ENCODE assay signal across 1 cellular context in the genomic region with DNA sequence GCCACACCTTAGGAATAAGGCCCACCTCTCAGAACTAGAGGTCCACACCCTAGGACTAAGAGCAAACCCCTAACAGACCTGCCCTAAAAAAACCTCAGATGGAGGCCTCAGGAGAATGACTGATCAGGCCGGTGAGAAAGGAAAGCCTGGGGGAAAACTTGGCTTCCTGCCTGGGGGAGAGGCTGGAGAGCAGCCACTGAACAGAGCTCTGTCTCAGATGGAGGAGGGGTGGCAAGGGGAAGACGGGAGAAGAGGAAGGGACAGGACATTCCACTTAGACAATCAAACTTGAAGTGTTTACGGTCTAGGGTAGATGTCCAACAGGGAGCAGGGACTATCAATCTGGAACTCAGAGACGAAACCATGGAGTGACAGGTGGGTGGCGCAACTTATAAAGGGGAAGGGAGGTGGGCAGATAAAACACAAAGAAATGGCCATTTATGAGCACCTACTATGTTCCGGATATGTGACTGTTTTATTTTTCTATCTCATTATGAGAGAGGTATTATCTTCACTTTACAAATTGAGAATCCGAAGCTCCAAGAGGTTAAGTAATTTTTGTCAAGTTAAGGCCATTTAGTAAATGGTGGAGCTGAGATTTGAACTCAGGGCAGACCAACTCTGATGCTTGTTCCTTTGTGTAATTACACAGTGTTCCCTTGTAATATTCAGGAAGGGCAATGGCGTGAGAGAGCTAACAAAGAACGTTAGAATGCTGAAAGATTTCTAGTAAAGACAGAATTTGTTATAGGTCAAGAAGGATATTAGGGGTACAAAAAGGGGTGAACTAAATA.
A peak's percentile ranks its signal among the peaks of the same experiment; 100 is the strongest.
TF ChIP-seq lines count a peak whose summit lies in the region.

No MANE protein-coding gene starts in this region.

TF ChIP-seq in HepG2, 621 proteins besides CTCF, POLR2A, EP300 and RAD21 (continued from another document and continues in another):
- no peak for TF ChIP-seq MLXIP (CRISPR knock-in tag; IDR thresholded peaks at IDR 0.05; ENCODE audit: borderline replicate concordance)
- no peak for TF ChIP-seq ZNF3 (CRISPR knock-in tag; IDR thresholded peaks at IDR 0.05)
- no peak for TF ChIP-seq ZNF264 (CRISPR knock-in tag; IDR thresholded peaks at IDR 0.05)
- no peak for TF ChIP-seq NBN (conservative IDR thresholded peaks at IDR 0.05)
- no peak for TF ChIP-seq GTF3A (CRISPR knock-in tag; conservative IDR thresholded peaks at IDR 0.05)
- 0 out of 2 replicates have a peak, but pooled peaks have one; percentile 31 for TF ChIP-seq KLF12 (CRISPR knock-in tag; IDR thresholded peaks at IDR 0.05; ENCODE audit: borderline replicate concordance)
- TF ChIP-seq ZNF549 (CRISPR knock-in tag; IDR thresholded peaks at IDR 0.05), result no peak
- TF ChIP-seq ZBTB4 (CRISPR knock-in tag; IDR thresholded peaks at IDR 0.05; ENCODE audit: borderline replicate concordance), result no peak
- TF ChIP-seq KMT2A (CRISPR knock-in tag; IDR thresholded peaks at IDR 0.05), result peak; percentile 29; the same call in 1 of the 2 replicates
- no peak for TF ChIP-seq CBFB (CRISPR knock-in tag; IDR thresholded peaks at IDR 0.05)
- TF ChIP-seq SATB2 (CRISPR knock-in tag; IDR thresholded peaks at IDR 0.05), result no peak
- TF ChIP-seq ZFX (CRISPR knock-in tag; IDR thresholded peaks at IDR 0.05; ENCODE audit: low read depth), result 0 out of 2 replicates have a peak, but pooled peaks have one; percentile 19
- TF ChIP-seq, protein P1, sequence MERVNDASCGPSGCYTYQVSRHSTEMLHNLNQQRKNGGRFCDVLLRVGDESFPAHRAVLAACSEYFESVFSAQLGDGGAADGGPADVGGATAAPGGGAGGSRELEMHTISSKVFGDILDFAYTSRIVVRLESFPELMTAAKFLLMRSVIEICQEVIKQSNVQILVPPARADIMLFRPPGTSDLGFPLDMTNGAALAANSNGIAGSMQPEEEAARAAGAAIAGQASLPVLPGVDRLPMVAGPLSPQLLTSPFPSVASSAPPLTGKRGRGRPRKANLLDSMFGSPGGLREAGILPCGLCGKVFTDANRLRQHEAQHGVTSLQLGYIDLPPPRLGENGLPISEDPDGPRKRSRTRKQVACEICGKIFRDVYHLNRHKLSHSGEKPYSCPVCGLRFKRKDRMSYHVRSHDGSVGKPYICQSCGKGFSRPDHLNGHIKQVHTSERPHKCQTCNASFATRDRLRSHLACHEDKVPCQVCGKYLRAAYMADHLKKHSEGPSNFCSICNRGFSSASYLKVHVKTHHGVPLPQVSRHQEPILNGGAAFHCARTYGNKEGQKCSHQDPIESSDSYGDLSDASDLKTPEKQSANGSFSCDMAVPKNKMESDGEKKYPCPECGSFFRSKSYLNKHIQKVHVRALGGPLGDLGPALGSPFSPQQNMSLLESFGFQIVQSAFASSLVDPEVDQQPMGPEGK (CRISPR knock-in tag; IDR thresholded peaks at IDR 0.05), result peak; percentile 40; the same call in 1 of the 2 replicates
- no peak for TF ChIP-seq ZC3H4 (CRISPR knock-in tag; IDR thresholded peaks at IDR 0.05; ENCODE audit: borderline replicate concordance)
- TF ChIP-seq NFIC (IDR thresholded peaks at IDR 0.05; ENCODE audit: low read length), result 0 out of 2 replicates have a peak, but pooled peaks have one; percentile 14
- no peak for TF ChIP-seq ZNF251 (CRISPR knock-in tag; IDR thresholded peaks at IDR 0.05)
- no peak for TF ChIP-seq SMARCC2 (IDR thresholded peaks at IDR 0.05)
- TF ChIP-seq RCOR2 (CRISPR knock-in tag; IDR thresholded peaks at IDR 0.05), result no peak
- TF ChIP-seq ZNF598 (CRISPR knock-in tag; IDR thresholded peaks at IDR 0.05; ENCODE audit: borderline replicate concordance), result no peak
- TF ChIP-seq MLLT10 (CRISPR knock-in tag; IDR thresholded peaks at IDR 0.05), result no peak
- no peak for TF ChIP-seq SMAD3 (CRISPR knock-in tag; IDR thresholded peaks at IDR 0.05)
- no peak for TF ChIP-seq ZNF672 (CRISPR knock-in tag; IDR thresholded peaks at IDR 0.05)
- no peak for TF ChIP-seq ZSCAN12 (CRISPR knock-in tag; IDR thresholded peaks at IDR 0.05)
- TF ChIP-seq U2AF2 (IDR thresholded peaks at IDR 0.05; ENCODE audit: low read depth, low read length), result no peak
- TF ChIP-seq ZNF281 (CRISPR knock-in tag; IDR thresholded peaks at IDR 0.05; ENCODE audit: borderline replicate concordance), result no peak
- TF ChIP-seq HCFC1 (IDR thresholded peaks at IDR 0.05; ENCODE audit: low read depth, low read length), result no peak
- no peak for TF ChIP-seq MEF2D (CRISPR knock-in tag; IDR thresholded peaks at IDR 0.05)
- TF ChIP-seq SALL2 (CRISPR knock-in tag; IDR thresholded peaks at IDR 0.05), result 0 out of 2 replicates have a peak, but pooled peaks have one; percentile 49
- TF ChIP-seq SAP130 (CRISPR knock-in tag; IDR thresholded peaks at IDR 0.05; ENCODE audit: low read depth), result 0 out of 2 replicates have a peak, but pooled peaks have one; percentile 14
- no peak; the same call in 1 of the 2 replicates for TF ChIP-seq HDAC1 (CRISPR knock-in tag; IDR thresholded peaks at IDR 0.05)
- TF ChIP-seq, protein P2, sequence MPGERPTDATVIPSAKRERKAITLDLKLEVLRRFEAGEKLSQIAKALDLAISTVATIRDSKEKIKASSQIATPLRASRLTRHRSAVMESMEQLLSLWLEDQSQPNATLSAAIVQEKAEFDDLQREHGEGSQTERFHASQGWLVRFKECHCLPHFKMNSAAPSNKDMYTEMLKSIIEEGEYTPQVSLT (CRISPR knock-in tag; IDR thresholded peaks at IDR 0.05; ENCODE audit: borderline replicate concordance, low read depth), result no peak
- no peak for TF ChIP-seq RFXANK (CRISPR knock-in tag; IDR thresholded peaks at IDR 0.05)
- 0 out of 2 replicates have a peak, but pooled peaks have one; percentile 9 for TF ChIP-seq SIN3A (IDR thresholded peaks at IDR 0.05; ENCODE audit: borderline replicate concordance, low read depth, low read length)
- TF ChIP-seq ZNF678 (CRISPR knock-in tag; IDR thresholded peaks at IDR 0.05), result no peak
- no peak for TF ChIP-seq REPIN1 (CRISPR knock-in tag; IDR thresholded peaks at IDR 0.05; ENCODE audit: borderline replicate concordance, low read depth)
- TF ChIP-seq MTA3 (CRISPR knock-in tag; IDR thresholded peaks at IDR 0.05), result no peak
- TF ChIP-seq TFDP2 (CRISPR knock-in tag; IDR thresholded peaks at IDR 0.05), result no peak
- TF ChIP-seq ZNF569 (CRISPR knock-in tag; IDR thresholded peaks at IDR 0.05; ENCODE audit: borderline replicate concordance), result no peak
- TF ChIP-seq, protein P3, sequence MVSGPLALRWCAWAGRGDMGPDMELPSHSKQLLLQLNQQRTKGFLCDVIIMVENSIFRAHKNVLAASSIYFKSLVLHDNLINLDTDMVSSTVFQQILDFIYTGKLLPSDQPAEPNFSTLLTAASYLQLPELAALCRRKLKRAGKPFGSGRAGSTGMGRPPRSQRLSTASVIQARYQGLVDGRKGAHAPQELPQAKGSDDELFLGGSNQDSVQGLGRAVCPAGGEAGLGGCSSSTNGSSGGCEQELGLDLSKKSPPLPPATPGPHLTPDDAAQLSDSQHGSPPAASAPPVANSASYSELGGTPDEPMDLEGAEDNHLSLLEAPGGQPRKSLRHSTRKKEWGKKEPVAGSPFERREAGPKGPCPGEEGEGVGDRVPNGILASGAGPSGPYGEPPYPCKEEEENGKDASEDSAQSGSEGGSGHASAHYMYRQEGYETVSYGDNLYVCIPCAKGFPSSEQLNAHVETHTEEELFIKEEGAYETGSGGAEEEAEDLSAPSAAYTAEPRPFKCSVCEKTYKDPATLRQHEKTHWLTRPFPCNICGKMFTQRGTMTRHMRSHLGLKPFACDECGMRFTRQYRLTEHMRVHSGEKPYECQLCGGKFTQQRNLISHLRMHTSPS (CRISPR knock-in tag; IDR thresholded peaks at IDR 0.05; ENCODE audit: low read depth), result no peak
- peak; percentile 76 for TF ChIP-seq ZKSCAN1 (IDR thresholded peaks at IDR 0.05; ENCODE audit: low read length)
- TF ChIP-seq FOSL1 (CRISPR knock-in tag; IDR thresholded peaks at IDR 0.05; ENCODE audit: borderline replicate concordance), result no peak
- TF ChIP-seq XBP1 (CRISPR knock-in tag; IDR thresholded peaks at IDR 0.05), result no peak
- no peak for TF ChIP-seq GATAD2A (CRISPR knock-in tag; IDR thresholded peaks at IDR 0.05)
- TF ChIP-seq, protein P4, sequence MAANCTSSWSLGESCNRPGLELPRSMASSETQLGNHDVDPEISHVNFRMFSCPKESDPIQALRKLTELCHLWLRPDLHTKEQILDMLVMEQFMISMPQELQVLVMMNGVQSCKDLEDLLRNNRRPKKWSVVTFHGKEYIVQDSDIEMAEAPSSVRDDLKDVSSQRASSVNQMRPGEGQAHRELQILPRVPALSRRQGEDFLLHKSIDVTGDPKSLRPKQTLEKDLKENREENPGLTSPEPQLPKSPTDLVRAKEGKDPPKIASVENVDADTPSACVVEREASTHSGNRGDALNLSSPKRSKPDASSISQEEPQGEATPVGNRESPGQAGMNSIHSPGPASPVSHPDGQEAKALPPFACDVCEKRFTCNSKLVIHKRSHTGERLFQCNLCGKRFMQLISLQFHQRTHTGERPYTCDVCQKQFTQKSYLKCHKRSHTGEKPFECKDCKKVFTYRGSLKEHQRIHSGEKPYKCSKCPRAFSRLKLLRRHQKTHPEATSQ (CRISPR knock-in tag; IDR thresholded peaks at IDR 0.05; ENCODE audit: borderline replicate concordance), result no peak
- TF ChIP-seq, protein P5, sequence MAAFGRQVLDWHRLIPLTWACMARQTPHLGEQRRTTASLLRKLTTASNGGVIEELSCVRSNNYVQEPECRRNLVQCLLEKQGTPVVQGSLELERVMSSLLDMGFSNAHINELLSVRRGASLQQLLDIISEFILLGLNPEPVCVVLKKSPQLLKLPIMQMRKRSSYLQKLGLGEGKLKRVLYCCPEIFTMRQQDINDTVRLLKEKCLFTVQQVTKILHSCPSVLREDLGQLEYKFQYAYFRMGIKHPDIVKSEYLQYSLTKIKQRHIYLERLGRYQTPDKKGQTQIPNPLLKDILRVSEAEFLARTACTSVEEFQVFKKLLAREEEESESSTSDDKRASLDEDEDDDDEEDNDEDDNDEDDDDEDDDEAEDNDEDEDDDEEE (CRISPR knock-in tag; IDR thresholded peaks at IDR 0.05), result no peak
